Comparison of ENCODE assay signal across 1 cellular context in the genomic region with DNA sequence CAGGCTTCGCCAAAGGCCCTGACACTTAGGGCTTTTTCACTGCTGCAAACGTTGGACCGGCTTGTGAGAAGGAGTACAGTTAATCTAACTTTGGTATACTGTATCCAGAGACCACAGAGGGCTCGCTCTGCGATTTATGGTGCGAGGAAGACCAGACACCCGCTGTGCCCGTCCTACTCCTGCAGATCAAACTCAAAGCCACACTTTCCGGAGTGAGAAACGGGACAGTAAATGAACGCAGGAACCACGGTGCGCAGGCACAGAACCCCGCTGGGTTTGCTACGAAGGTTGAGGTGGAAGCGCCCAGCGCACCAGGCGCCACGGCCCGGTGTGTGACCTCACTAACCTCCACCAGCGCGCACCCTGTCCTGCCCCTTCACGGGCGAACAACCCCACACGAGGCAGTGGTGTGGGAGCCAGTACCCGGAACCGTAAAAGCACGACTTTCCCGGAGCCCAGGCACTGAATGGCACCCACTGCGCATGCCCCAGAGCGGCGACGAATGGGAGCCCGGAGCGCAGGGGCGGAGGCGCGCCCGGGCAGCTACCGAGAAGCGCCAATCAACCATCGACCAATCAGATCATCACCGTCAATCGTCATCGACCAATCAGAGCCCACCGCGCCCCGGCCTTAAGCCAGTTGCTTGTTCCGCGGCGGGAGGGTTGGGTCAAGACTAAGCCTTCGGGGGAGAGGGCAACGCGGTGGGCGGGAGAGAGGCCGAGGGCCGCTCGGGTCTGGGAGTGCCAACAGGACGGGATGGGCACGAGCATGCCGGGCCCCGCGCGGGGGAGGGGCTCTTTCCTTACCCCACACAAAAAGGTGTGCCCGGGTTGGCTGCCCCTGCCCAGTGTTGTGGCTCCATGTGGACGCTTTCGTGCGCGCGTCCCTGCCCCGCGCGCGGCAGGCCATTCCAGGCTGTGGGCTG.
A peak's percentile ranks its signal among the peaks of the same experiment; 100 is the strongest.
TF ChIP-seq lines count a peak whose summit lies in the region.

No MANE protein-coding gene starts in this region.

TF ChIP-seq in HepG2, 621 proteins besides CTCF, POLR2A, EP300 and RAD21 (continued from another document and continues in another):
- TF ChIP-seq, protein P1, sequence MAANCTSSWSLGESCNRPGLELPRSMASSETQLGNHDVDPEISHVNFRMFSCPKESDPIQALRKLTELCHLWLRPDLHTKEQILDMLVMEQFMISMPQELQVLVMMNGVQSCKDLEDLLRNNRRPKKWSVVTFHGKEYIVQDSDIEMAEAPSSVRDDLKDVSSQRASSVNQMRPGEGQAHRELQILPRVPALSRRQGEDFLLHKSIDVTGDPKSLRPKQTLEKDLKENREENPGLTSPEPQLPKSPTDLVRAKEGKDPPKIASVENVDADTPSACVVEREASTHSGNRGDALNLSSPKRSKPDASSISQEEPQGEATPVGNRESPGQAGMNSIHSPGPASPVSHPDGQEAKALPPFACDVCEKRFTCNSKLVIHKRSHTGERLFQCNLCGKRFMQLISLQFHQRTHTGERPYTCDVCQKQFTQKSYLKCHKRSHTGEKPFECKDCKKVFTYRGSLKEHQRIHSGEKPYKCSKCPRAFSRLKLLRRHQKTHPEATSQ (CRISPR knock-in tag; IDR thresholded peaks at IDR 0.05; ENCODE audit: borderline replicate concordance): no peak
- TF ChIP-seq ZC3H4 (CRISPR knock-in tag; IDR thresholded peaks at IDR 0.05; ENCODE audit: borderline replicate concordance) (no peak), CC2D1A (CRISPR knock-in tag; IDR thresholded peaks at IDR 0.05) (no peak), TSC22D2 (CRISPR knock-in tag; IDR thresholded peaks at IDR 0.05; ENCODE audit: borderline replicate concordance) (no peak), PTBP1 (IDR thresholded peaks at IDR 0.05; ENCODE audit: low read depth, low read length, poor library complexity, severe bottlenecking) (no peak), ZEB1 (IDR thresholded peaks at IDR 0.05; ENCODE audit: insufficient replicate concordance, low read depth) (no peak), ATF7 (IDR thresholded peaks at IDR 0.05) (no peak), ATF7 (CRISPR knock-in tag; IDR thresholded peaks at IDR 0.05) (no peak), ZNF550 (CRISPR knock-in tag; IDR thresholded peaks at IDR 0.05; ENCODE audit: borderline replicate concordance) (no peak), HMGA1 (CRISPR knock-in tag; conservative IDR thresholded peaks at IDR 0.05) (no peak), ZNF331 (CRISPR knock-in tag; IDR thresholded peaks at IDR 0.05) (peak; percentile 3; the same call in 1 of the 2 replicates), DZIP1 (CRISPR knock-in tag; IDR thresholded peaks at IDR 0.05) (no peak), ZNF414 (CRISPR knock-in tag; IDR thresholded peaks at IDR 0.05) (no peak), ZNF770 (CRISPR knock-in tag; IDR thresholded peaks at IDR 0.05) (no peak), ZIK1 (CRISPR knock-in tag; IDR thresholded peaks at IDR 0.05; ENCODE audit: borderline replicate concordance, low read depth) (0 out of 2 replicates have a peak, but pooled peaks have one; percentile 59), ZZZ3 (CRISPR knock-in tag; IDR thresholded peaks at IDR 0.05; ENCODE audit: borderline replicate concordance) (no peak), DDIT3 (CRISPR knock-in tag; IDR thresholded peaks at IDR 0.05) (no peak), NPAS2 (CRISPR knock-in tag; IDR thresholded peaks at IDR 0.05; ENCODE audit: borderline replicate concordance) (no peak), GATAD2A (CRISPR knock-in tag; IDR thresholded peaks at IDR 0.05) (no peak), TBX3 (IDR thresholded peaks at IDR 0.05; ENCODE audit: borderline replicate concordance) (no peak), ZNF235 (CRISPR knock-in tag; IDR thresholded peaks at IDR 0.05; ENCODE audit: borderline replicate concordance) (no peak), NFIC (IDR thresholded peaks at IDR 0.05; ENCODE audit: low read length) (no peak), KDM5A (IDR thresholded peaks at IDR 0.05; ENCODE audit: borderline replicate concordance, low read length) (peak; percentile 15; the same call in 1 of the 2 replicates), SRY (CRISPR knock-in tag; IDR thresholded peaks at IDR 0.05) (0 out of 2 replicates have a peak, but pooled peaks have one; percentile 47), CENPBD1 (CRISPR knock-in tag; IDR thresholded peaks at IDR 0.05; ENCODE audit: borderline replicate concordance, low read depth) (no peak), ZNF780A (CRISPR knock-in tag; IDR thresholded peaks at IDR 0.05) (no peak), TCF12 (IDR thresholded peaks at IDR 0.05) (no peak), TCF12 (CRISPR knock-in tag; IDR thresholded peaks at IDR 0.05) (no peak), HES4 (CRISPR knock-in tag; IDR thresholded peaks at IDR 0.05; ENCODE audit: borderline replicate concordance) (no peak), SMC3 (IDR thresholded peaks at IDR 0.05; ENCODE audit: low read length) (no peak), HMG20A (CRISPR knock-in tag; IDR thresholded peaks at IDR 0.05; ENCODE audit: borderline replicate concordance) (no peak), MAFG (CRISPR knock-in tag; IDR thresholded peaks at IDR 0.05) (no peak), CBX5 (CRISPR knock-in tag; IDR thresholded peaks at IDR 0.05; ENCODE audit: borderline replicate concordance) (no peak; the same call in 1 of the 2 replicates), BRCA1 (CRISPR knock-in tag; IDR thresholded peaks at IDR 0.05) (no peak), MTA3 (CRISPR knock-in tag; IDR thresholded peaks at IDR 0.05) (no peak), TRAFD1 (CRISPR knock-in tag; IDR thresholded peaks at IDR 0.05; ENCODE audit: borderline replicate concordance) (no peak), ZFP82 (CRISPR knock-in tag; IDR thresholded peaks at IDR 0.05; ENCODE audit: borderline replicate concordance) (0 out of 2 replicates have a peak, but pooled peaks have one; percentile 32)
- TF ChIP-seq, protein P2, sequence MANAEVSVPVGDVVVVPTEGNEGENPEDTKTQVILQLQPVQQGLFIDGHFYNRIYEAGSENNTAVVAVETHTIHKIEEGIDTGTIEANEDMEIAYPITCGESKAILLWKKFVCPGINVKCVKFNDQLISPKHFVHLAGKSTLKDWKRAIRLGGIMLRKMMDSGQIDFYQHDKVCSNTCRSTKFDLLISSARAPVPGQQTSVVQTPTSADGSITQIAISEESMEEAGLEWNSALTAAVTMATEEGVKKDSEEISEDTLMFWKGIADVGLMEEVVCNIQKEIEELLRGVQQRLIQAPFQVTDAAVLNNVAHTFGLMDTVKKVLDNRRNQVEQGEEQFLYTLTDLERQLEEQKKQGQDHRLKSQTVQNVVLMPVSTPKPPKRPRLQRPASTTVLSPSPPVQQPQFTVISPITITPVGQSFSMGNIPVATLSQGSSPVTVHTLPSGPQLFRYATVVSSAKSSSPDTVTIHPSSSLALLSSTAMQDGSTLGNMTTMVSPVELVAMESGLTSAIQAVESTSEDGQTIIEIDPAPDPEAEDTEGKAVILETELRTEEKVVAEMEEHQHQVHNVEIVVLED (CRISPR knock-in tag; IDR thresholded peaks at IDR 0.05; ENCODE audit: borderline replicate concordance): peak; percentile 23; the same call in 1 of the 2 replicates
- TF ChIP-seq, protein P3, sequence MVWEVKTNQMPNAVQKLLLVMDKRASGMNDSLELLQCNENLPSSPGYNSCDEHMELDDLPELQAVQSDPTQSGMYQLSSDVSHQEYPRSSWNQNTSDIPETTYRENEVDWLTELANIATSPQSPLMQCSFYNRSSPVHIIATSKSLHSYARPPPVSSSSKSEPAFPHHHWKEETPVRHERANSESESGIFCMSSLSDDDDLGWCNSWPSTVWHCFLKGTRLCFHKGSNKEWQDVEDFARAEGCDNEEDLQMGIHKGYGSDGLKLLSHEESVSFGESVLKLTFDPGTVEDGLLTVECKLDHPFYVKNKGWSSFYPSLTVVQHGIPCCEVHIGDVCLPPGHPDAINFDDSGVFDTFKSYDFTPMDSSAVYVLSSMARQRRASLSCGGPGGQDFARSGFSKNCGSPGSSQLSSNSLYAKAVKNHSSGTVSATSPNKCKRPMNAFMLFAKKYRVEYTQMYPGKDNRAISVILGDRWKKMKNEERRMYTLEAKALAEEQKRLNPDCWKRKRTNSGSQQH (CRISPR knock-in tag; IDR thresholded peaks at IDR 0.05; ENCODE audit: low read depth): peak; percentile 16; the same call in 1 of the 2 replicates
- TF ChIP-seq, protein P4, sequence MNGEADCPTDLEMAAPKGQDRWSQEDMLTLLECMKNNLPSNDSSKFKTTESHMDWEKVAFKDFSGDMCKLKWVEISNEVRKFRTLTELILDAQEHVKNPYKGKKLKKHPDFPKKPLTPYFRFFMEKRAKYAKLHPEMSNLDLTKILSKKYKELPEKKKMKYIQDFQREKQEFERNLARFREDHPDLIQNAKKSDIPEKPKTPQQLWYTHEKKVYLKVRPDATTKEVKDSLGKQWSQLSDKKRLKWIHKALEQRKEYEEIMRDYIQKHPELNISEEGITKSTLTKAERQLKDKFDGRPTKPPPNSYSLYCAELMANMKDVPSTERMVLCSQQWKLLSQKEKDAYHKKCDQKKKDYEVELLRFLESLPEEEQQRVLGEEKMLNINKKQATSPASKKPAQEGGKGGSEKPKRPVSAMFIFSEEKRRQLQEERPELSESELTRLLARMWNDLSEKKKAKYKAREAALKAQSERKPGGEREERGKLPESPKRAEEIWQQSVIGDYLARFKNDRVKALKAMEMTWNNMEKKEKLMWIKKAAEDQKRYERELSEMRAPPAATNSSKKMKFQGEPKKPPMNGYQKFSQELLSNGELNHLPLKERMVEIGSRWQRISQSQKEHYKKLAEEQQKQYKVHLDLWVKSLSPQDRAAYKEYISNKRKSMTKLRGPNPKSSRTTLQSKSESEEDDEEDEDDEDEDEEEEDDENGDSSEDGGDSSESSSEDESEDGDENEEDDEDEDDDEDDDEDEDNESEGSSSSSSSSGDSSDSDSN (CRISPR knock-in tag; IDR thresholded peaks at IDR 0.05): peak; percentile 23
- TF ChIP-seq, protein P5, sequence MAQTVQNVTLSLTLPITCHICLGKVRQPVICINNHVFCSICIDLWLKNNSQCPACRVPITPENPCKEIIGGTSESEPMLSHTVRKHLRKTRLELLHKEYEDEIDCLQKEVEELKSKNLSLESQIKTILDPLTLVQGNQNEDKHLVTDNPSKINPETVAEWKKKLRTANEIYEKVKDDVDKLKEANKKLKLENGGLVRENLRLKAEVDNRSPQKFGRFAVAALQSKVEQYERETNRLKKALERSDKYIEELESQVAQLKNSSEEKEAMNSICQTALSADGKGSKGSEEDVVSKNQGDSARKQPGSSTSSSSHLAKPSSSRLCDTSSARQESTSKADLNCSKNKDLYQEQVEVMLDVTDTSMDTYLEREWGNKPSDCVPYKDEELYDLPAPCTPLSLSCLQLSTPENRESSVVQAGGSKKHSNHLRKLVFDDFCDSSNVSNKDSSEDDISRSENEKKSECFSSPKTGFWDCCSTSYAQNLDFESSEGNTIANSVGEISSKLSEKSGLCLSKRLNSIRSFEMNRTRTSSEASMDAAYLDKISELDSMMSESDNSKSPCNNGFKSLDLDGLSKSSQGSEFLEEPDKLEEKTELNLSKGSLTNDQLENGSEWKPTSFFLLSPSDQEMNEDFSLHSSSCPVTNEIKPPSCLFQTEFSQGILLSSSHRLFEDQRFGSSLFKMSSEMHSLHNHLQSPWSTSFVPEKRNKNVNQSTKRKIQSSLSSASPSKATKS (CRISPR knock-in tag; IDR thresholded peaks at IDR 0.05): no peak
